23 cellular contexts compared by ENCODE assay signal in genomic region chr10:121774813-121775212, GRCh38.
DNase-seq lines count a peak whose midpoint lies in the region; ATAC-seq and TF ChIP-seq lines count a peak whose summit lies in the region.
"Had no signal": no experiment of that assay in that cellular context is flagged by ENCODE, and none has a peak within 500 bp of the region (broad histone marks: within the 10 kb centered on the region; RNA-seq: fewer than 3 reads in every experiment).

No MANE protein-coding gene starts in this region.

- ATAC-seq in IMR-90 (ENCODE audit: low read depth) (peak; percentile 30; the same call in 1 of the 2 replicates), GM18502 (IDR thresholded peaks at IDR 0.05; ENCODE audit: poor library complexity, unreplicated experiment) (no peak), HG03159 (IDR thresholded peaks at IDR 0.05; ENCODE audit: unreplicated experiment) (no peak), GM21529 (IDR thresholded peaks at IDR 0.05; ENCODE audit: unreplicated experiment) (no peak)
- ATAC-seq: stimulated activated memory B cell treated with anti-CD40 and anti-IgM and Interleukin-4, amounts not matched to agents 10 μg/mL and 1 μg/mL and 100 μg/mL, for 72 hours had no signal

- CTCF ChIA-PET in IMR-90 (lab: Yijun Ruan, JAX): no interaction called here

- no peak overlapping the region for H4K91ac ChIP-seq in IMR-90 (ENCODE audit: insufficient read depth, low read depth, low read length)

- H3K18ac ChIP-seq in IMR-90 (ENCODE audit: low read depth, low read length): no peak overlapping the region

- H3K27me3 ChIP-seq in IMR-90 (ENCODE audit: control insufficient read depth, insufficient read depth, low read length): no peaks in the 10 kb centered on the region
- H3K27me3 ChIP-seq: adrenal gland, dorsolateral prefrontal cortex, testis had no signal

- dilution Hi-C loops in IMR-90 (cut with HindIII; ENCODE audit: low sequenced_read_pairs, unreplicated experiment): no loop called here

- no peaks in the 10 kb centered on the region for H3K9me3 ChIP-seq in IMR-90 (ENCODE audit: control insufficient read depth, insufficient read depth, low read length)
- H3K9me3 ChIP-seq: adrenal gland, mucosa of descending colon, psoas muscle, testis had no signal

- H2AK9ac ChIP-seq in IMR-90 (replicated peaks; ENCODE audit: low read depth, low read length, poor library complexity): no peak overlapping the region

- no peak overlapping the region for H3K4me3 ChIP-seq in IMR-90 (ENCODE audit: insufficient read depth, low read depth, low read length)
- H3K4me3 ChIP-seq in cardiac fibroblast (replicated peaks in 1 of 2; ENCODE audit: low read depth in 2 of 2, low read length in 2 of 2): no peak overlapping the region
- no peak overlapping the region for H3K4me3 ChIP-seq in skeletal muscle cell (ENCODE audit: low read depth, low read length)
- H3K4me3 ChIP-seq: adrenal gland, dorsolateral prefrontal cortex, mucosa of descending colon, psoas muscle, testis had no signal

- no peaks in the 10 kb centered on the region for H4K20me1 ChIP-seq in IMR-90 (ENCODE audit: insufficient read depth, low read length)

- in situ Hi-C loops in IMR-90 (cut with MboI; ENCODE audit: low sequenced_read_pairs): no loop called here

- H3K4me2 ChIP-seq in IMR-90 (ENCODE audit: low read depth, low read length): no peak overlapping the region; the same call in 1 of the 2 replicates

- H2BK5ac ChIP-seq in IMR-90 (ENCODE audit: low read depth, low read length, poor library complexity, severe bottlenecking): no peak overlapping the region

- H3K56ac ChIP-seq in IMR-90 (ENCODE audit: extremely low read depth, insufficient read depth, low read length): no peak overlapping the region

- no peaks in the 10 kb centered on the region for H3K79me1 ChIP-seq in IMR-90 (ENCODE audit: low read depth in 1 of 2, low read length in 2 of 2)

- TF ChIP-seq POLR2A in IMR-90 (IDR thresholded peaks at IDR 0.05; ENCODE audit: low read depth, low read length): no peak

- H2BK15ac ChIP-seq in IMR-90 (ENCODE audit: low read depth, low read length): no peak overlapping the region

- H2BK120ac ChIP-seq in IMR-90 (ENCODE audit: low read depth, low read length): no peak overlapping the region

- TF ChIP-seq CTCF in IMR-90 (conservative IDR thresholded peaks at IDR 0.05; ENCODE audit: low read depth, low read length) (no peak), cardiac fibroblast (IDR thresholded peaks at IDR 0.05; ENCODE audit: low read depth, low read length) (no peak)

- no peak overlapping the region for H3K14ac ChIP-seq in IMR-90 (replicated peaks; ENCODE audit: low read depth, low read length)

- H3K9ac ChIP-seq in IMR-90 (ENCODE audit: low read depth, low read length): no peak overlapping the region

- no peak overlapping the region for H2AK5ac ChIP-seq in IMR-90 (ENCODE audit: low read depth, low read length)

- peaks cover 4% of the 10 kb centered on the region; the same call in 1 of the 2 replicates for H3K4me1 ChIP-seq in IMR-90 (ENCODE audit: control insufficient read depth, insufficient read depth, low read length)
- H3K4me1 ChIP-seq: psoas muscle, testis had no signal

- H2BK20ac ChIP-seq in IMR-90 (ENCODE audit: low read depth, low read length): no peak overlapping the region

- H4K8ac ChIP-seq in IMR-90 (ENCODE audit: low read depth in 2 of 2, low read length in 2 of 2): no peak overlapping the region

- H4K5ac ChIP-seq in IMR-90 (ENCODE audit: low read depth, low read length): no peak overlapping the region

- no CpG with 5 or more reads among the region's 2 CpGs for WGBS in IMR-90 (ENCODE audit: extremely low coverage in 2 of 2, insufficient read length in 1 of 2), 2 experiments

- H3K27ac ChIP-seq in IMR-90 (ENCODE audit: insufficient read depth, low read length): no peak overlapping the region
- H3K27ac ChIP-seq: adrenal gland, dorsolateral prefrontal cortex, psoas muscle, testis had no signal

- POLR2A ChIA-PET in IMR-90 (lab: Charles Lee; ENCODE audit: unreplicated experiment): no interaction called here

- DNase-seq in IMR-90: peak; percentile 46
- peak; percentile 11 to 44 for DNase-seq in cardiac fibroblast (ENCODE audit: low read depth in 2 of 2)
- peak; percentile 82 for DNase-seq in iris pigment epithelial cell (ENCODE audit: low read depth)
- peak; percentile 25 for DNase-seq in skeletal muscle cell (ENCODE audit: low read depth)
- DNase-seq: activated B cell treated with CpG ODN at 0.5 μM for 24 hours; activated CD4-positive, alpha-beta memory T cell treated with anti-CD3 and anti-CD28 coated beads, Interleukin-2, amount 10 ng/mL, durations not matched to agents 7 days and 5 days; activated gamma-delta T cell treated with Interleukin-2 at 50 U/mL for 16 hours; adrenal gland; dorsolateral prefrontal cortex; erythroblast; H9; KBM-7; left colon; mucosa of descending colon; NCI-H1694 treated with DMSO at 0.1 percent for 48 hours; NCI-H526 treated with DMSO at 0.1 percent for 48 hours; psoas muscle; stimulated activated CD4-positive, alpha-beta T cell treated with anti-CD3 and anti-CD28 coated beads, Interleukin-2, amount 100 ng/mL, for 24 hours; testis had no signal

- 0 out of 2 replicates have a peak, but pooled peaks cover 1% of the 10 kb centered on the region for H3K36me3 ChIP-seq in IMR-90 (ENCODE audit: control insufficient read depth, insufficient read depth, low read length)
- H3K36me3 ChIP-seq: adrenal gland had no signal

- no peaks in the 10 kb centered on the region for H3K9me1 ChIP-seq in IMR-90 (ENCODE audit: insufficient read depth, low read length)

- no peak overlapping the region for H2AFZ ChIP-seq in IMR-90 (replicated peaks; ENCODE audit: low read length, poor library complexity)

- intact Hi-C loops in IMR-90 (cut with micrococcal nuclease): no loop called here

- no peak overlapping the region for H3K4ac ChIP-seq in IMR-90 (ENCODE audit: low read depth, low read length)

- H3K23ac ChIP-seq in IMR-90 (ENCODE audit: low read depth, low read length): no peak overlapping the region

- BruUV-seq in IMR-90 (replicated peaks; lab: Mats Ljungman, UMichigan): no TSS peak

- no peak for TF ChIP-seq RAD21 in IMR-90 (IDR thresholded peaks at IDR 0.05; ENCODE audit: low read length)

TF ChIP-seq in IMR-90, 13 proteins besides CTCF, POLR2A, EP300 and RAD21:
- TF ChIP-seq MAZ (IDR thresholded peaks at IDR 0.05; ENCODE audit: borderline replicate concordance, low read depth, low read length) (no peak), CHD1 (IDR thresholded peaks at IDR 0.05; ENCODE audit: low read depth, low read length) (no peak), SMC3 (IDR thresholded peaks at IDR 0.05; ENCODE audit: low read depth, low read length) (no peak), MXI1 (IDR thresholded peaks at IDR 0.05; ENCODE audit: borderline replicate concordance, low read depth, low read length) (no peak), USF2 (IDR thresholded peaks at IDR 0.05; ENCODE audit: low read depth, low read length) (no peak), FOS (IDR thresholded peaks at IDR 0.05; ENCODE audit: low read depth, low read length) (no peak), RFX5 (IDR thresholded peaks at IDR 0.05; ENCODE audit: low read depth, low read length) (no peak), CEBPB (IDR thresholded peaks at IDR 0.05; ENCODE audit: low read depth, low read length) (no peak), BHLHE40 (IDR thresholded peaks at IDR 0.05; ENCODE audit: low read depth, low read length) (no peak), NFE2L2 (IDR thresholded peaks at IDR 0.05; ENCODE audit: low read depth, low read length) (no peak), MAFK (IDR thresholded peaks at IDR 0.05; ENCODE audit: low read depth, low read length) (no peak), RCOR1 (IDR thresholded peaks at IDR 0.05; ENCODE audit: insufficient replicate concordance, low read length) (no peak), ELK1 (IDR thresholded peaks at IDR 0.05; ENCODE audit: borderline replicate concordance, low read depth, low read length) (no peak)
TF ChIP-seq in IMR-90: peak in this region for 0.

Comparison
In these comparisons a context has a peak if more than half of its experiments do, and no peak if none do; other contexts are left out.
1. DNase-seq: peak in every context shown above with its lines; median percentile 82 in iris pigment epithelial cell; 46 in IMR-90; 28 in cardiac fibroblast; 25 in skeletal muscle cell.